ENCODE assay signal across 1 cellular context in the genomic region with DNA sequence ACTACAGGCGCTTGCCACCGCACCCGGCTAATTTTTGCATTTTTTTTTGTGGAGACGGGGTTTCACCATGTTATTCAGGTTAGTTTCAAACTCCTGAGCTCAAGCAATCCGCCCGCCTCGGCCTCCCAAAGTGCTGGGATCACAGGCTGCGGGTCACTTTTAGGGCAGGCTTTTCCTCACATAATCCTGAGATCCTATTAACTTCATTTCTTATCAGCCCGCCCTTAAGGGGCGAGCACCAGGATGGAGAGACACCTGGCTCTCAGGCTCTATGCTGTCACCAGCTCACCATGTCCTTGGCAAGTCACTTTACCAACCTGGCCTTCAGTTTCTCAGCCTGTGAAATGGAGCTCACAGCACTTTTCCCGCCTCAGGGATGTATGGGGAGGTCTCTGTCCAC.
TF ChIP-seq lines count a peak whose summit lies in the region.

No MANE protein-coding gene starts in this region.

TF ChIP-seq in H1, 55 proteins besides CTCF, POLR2A, EP300 and RAD21:
- TF ChIP-seq TAF1 (IDR thresholded peaks at IDR 0.05; ENCODE audit: low read depth, low read length) = no peak
- no peak for TF ChIP-seq SIN3A (conservative IDR thresholded peaks at IDR 0.05 in 1 of 2, IDR thresholded peaks at IDR 0.05 in 1 of 2; ENCODE audit: low read depth in 1 of 2, low read length in 2 of 2)
- no peak for TF ChIP-seq POU5F1 (IDR thresholded peaks at IDR 0.05; ENCODE audit: low read depth, low read length)
- TF ChIP-seq NANOG (IDR thresholded peaks at IDR 0.05; ENCODE audit: insufficient read depth, low read depth, low read length, poor library complexity, severe bottlenecking) = no peak
- no peak for TF ChIP-seq SUZ12 (IDR thresholded peaks at IDR 0.05; ENCODE audit: low read length)
